ENCODE assay signal across 24 cellular contexts in the genomic region with DNA sequence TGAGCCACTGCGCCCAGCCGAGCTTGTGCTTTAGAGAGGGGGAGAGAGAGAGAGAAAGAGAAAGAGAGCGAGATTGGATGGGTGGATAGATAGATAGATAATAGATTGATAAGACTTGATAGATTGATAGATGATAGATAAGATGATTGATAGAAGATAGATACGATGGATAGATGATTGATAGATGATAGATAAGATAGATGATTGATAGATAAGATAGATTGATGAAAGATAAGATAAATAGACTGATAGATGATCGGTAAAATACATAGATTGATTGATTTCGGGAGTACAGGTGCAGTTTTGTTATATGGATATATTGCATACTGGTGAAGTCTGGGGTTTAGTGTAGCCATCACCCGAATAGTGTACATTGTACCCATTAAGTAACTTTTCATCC.
"Had no signal": no experiment of that assay in that cellular context is flagged by ENCODE, and none has a peak within 500 bp of the region (broad histone marks: within the 10 kb centered on the region; RNA-seq: fewer than 3 reads in every experiment).

No MANE protein-coding gene starts in this region.

- H3K27me3 Mint-ChIP-seq: activated naive CD8-positive, alpha-beta T cell; activated T-cell treated with anti-CD3 and anti-CD28 coated beads, Interleukin-2, amount 50 U/mL, for 24 hours; stimulated activated naive B cell treated with anti-CD40 and anti-IgM and Interleukin-4, amounts not matched to agents 10 μg/mL and 1 μg/mL and 100 μg/mL, for 72 hours had no signal

- DNase-seq: activated CD4-positive, alpha-beta T cell treated with anti-CD3 and anti-CD28 coated beads for 48 hours; activated CD8-positive, alpha-beta memory T cell treated with anti-CD3 and anti-CD28 coated beads for 24 hours; activated CD8-positive, alpha-beta memory T cell treated with anti-CD3 and anti-CD28 coated beads, Interleukin-2, amount 50 U/mL, for 4 hours; activated T-cell treated with anti-CD3 and anti-CD28 coated beads, Interleukin-2, amount 50 U/mL, for 24 hours; anterior cingulate cortex; effector CD8-positive, alpha-beta T cell; kidney glomerular epithelial cell; left lung; lower lobe of right lung; mesendoderm; posterior cingulate gyrus; right cardiac atrium; stimulated activated CD4-positive, alpha-beta T cell treated with anti-CD3 and anti-CD28 coated beads, Interleukin-15, amount 100 ng/mL, for 24 hours; stimulated activated CD4-positive, alpha-beta T cell treated with anti-CD3 and anti-CD28 coated beads, Interleukin-2, amount 100 ng/mL, for 24 hours; stimulated activated naive B cell treated with anti-CD40 and anti-IgM and Interleukin-4, amounts not matched to agents 10 μg/mL and 1 μg/mL and 100 μg/mL, for 72 hours; stomach; T1000; tibial artery; upper lobe of right lung; WERI-Rb-1 had no signal

- H3K4me3 Mint-ChIP-seq: nephron had no signal

- H3K9me3 Mint-ChIP-seq: activated T-cell treated with anti-CD3 and anti-CD28 coated beads, Interleukin-2, amount 50 U/mL, for 24 hours; activated T-helper 2 cell treated with anti-CD3 and anti-CD28 coated beads, Interferon-gamma antibody, Interleukin-2, Interleukin-4, amounts not matched to agents 10 μg/mL and 5 μg/mL and 100 μg/mL, durations not matched to agents 14 hours and 24 hours and 36 hours had no signal

- H3K27ac ChIP-seq: left lung, lower lobe of right lung, stomach, tibial artery, upper lobe of right lung, WERI-Rb-1 had no signal

- H3K27ac Mint-ChIP-seq: nephron had no signal

- H3K36me3 Mint-ChIP-seq: activated naive CD8-positive, alpha-beta T cell had no signal

- ATAC-seq: activated CD4-positive, CD25-positive, alpha-beta regulatory T cell treated with anti-CD3 and anti-CD28 coated beads, Interleukin-2, amount 50 U/mL, for 24 hours; left lung; lower lobe of right lung; right cardiac atrium; stimulated activated naive B cell treated with anti-CD40 and anti-IgM and Interleukin-4, amounts not matched to agents 10 μg/mL and 1 μg/mL and 100 μg/mL, for 72 hours; upper lobe of right lung had no signal

- H3K4me3 ChIP-seq: left lung, lower lobe of right lung, stomach, tibial artery, upper lobe of right lung had no signal
